Comparison of ENCODE assay signal across 30 cellular contexts in genomic region chr10:113767222-113767621, GRCh38. TPM values are rescaled to one million over a fixed set of nuclear protein-coding genes. Genes with fewer than 3 reads are reported as not detected.
"Had no signal": no experiment of that assay in that cellular context is flagged by ENCODE, and none has a peak within 500 bp of the region (broad histone marks: within the 10 kb centered on the region; RNA-seq: fewer than 3 reads in every experiment).

No MANE protein-coding gene starts in this region.

- H3K9ac ChIP-seq: neural progenitor cell, parathyroid adenoma had no signal

- DNase-seq: colonic mucosa; effector CD8-positive, alpha-beta T cell; endodermal cell; foreskin keratinocyte; heart left ventricle; kidney; left cardiac atrium; left ventricle myocardium inferior; lower lobe of right lung; naive B cell; right lobe of liver; stimulated activated CD4-positive, alpha-beta T cell treated with anti-CD3 and anti-CD28 coated beads, Interleukin-4, amount 100 ng/mL, for 4 hours; stimulated activated naive CD8-positive, alpha-beta T cell treated with anti-CD3 and anti-CD28 coated beads, Interleukin-15, Interleukin-2, amounts not matched to agents 100 U/mL and 50 U/mL, for 24 hours; upper lobe of left lung had no signal

- H3K27me3 ChIP-seq: colonic mucosa, esophagus muscularis mucosa, gastroesophageal sphincter, hepatocyte, neural progenitor cell, right lobe of liver, upper lobe of left lung had no signal

- ATAC-seq: foreskin keratinocyte; gastroesophageal sphincter; heart left ventricle; left cardiac atrium; lower lobe of right lung; stimulated activated memory B cell treated with anti-CD40 and anti-IgM and Interleukin-4, amounts not matched to agents 10 μg/mL and 1 μg/mL and 100 μg/mL, for 72 hours; stimulated activated naive CD8-positive, alpha-beta T cell treated with anti-CD3 and anti-CD28 coated beads, Interleukin-15, Interleukin-2, amounts not matched to agents 100 U/mL and 50 U/mL, for 24 hours had no signal

- H3K4me1 Mint-ChIP-seq: memory B cell; naive B cell; nephron; stimulated activated memory B cell treated with anti-CD40 and anti-IgM and Interleukin-4, amounts not matched to agents 10 μg/mL and 1 μg/mL and 100 μg/mL, for 72 hours had no signal

- H3K79me2 ChIP-seq: hepatocyte, parathyroid adenoma had no signal

- H3K4me3 ChIP-seq: colonic mucosa, esophagus muscularis mucosa, gastroesophageal sphincter, heart left ventricle, hepatocyte, left ventricle myocardium inferior, lower lobe of right lung, neural progenitor cell, right lobe of liver, thoracic aorta, tibial nerve, upper lobe of left lung had no signal

- H3K36me3 Mint-ChIP-seq: neural progenitor cell had no signal

- H3K27ac ChIP-seq: colonic mucosa, esophagus muscularis mucosa, foreskin keratinocyte, gastroesophageal sphincter, heart left ventricle, left ventricle myocardium inferior, lower lobe of right lung, neural progenitor cell, parathyroid adenoma, right lobe of liver, thoracic aorta, tibial nerve, upper lobe of left lung had no signal

- H3K27ac Mint-ChIP-seq: dendritic cell treated with granulocyte-macrophage colony-stimulating factor and Interleukin-4, amounts not matched to agents 40 ng/mL and 50 ng/mL, for 4 days; endodermal cell; memory B cell; naive B cell; nephron; neural progenitor cell; progenitor cell of endocrine pancreas; stimulated activated memory B cell treated with anti-CD40 and anti-IgM and Interleukin-4, amounts not matched to agents 10 μg/mL and 1 μg/mL and 100 μg/mL, for 72 hours had no signal

- H2AFZ ChIP-seq: hepatocyte, neural progenitor cell, parathyroid adenoma had no signal

- H3K4me3 Mint-ChIP-seq: dendritic cell treated with granulocyte-macrophage colony-stimulating factor and Interleukin-4, amounts not matched to agents 40 ng/mL and 50 ng/mL, for 4 days; endodermal cell; memory B cell; naive B cell; nephron; neural progenitor cell; stimulated activated memory B cell treated with anti-CD40 and anti-IgM and Interleukin-4, amounts not matched to agents 10 μg/mL and 1 μg/mL and 100 μg/mL, for 72 hours had no signal

- H3K4me2 ChIP-seq: hepatocyte, neural progenitor cell had no signal

- FAIRE-seq: urothelium cell line had no signal

- H3K9me3 ChIP-seq: colonic mucosa, esophagus muscularis mucosa, gastroesophageal sphincter, lower lobe of right lung, right lobe of liver had no signal

- H3K36me3 ChIP-seq: colonic mucosa, esophagus muscularis mucosa, gastroesophageal sphincter, heart left ventricle, left ventricle myocardium inferior, lower lobe of right lung, neural progenitor cell, right lobe of liver, thoracic aorta, tibial nerve, upper lobe of left lung had no signal

- H3K4me1 ChIP-seq: colonic mucosa, foreskin keratinocyte, heart left ventricle, lower lobe of right lung, neural progenitor cell, parathyroid adenoma, right lobe of liver, tibial nerve, upper lobe of left lung had no signal

RNA-seq across cellular contexts. Expression of gene PLEKHS1, which starts 15.7 kb away (rescaled TPM):
- total RNA-seq: chondrocyte, endodermal cell, epithelial cell of proximal tubule, esophagus muscularis mucosa, fibroblast of lung, foreskin keratinocyte, heart left ventricle, left cardiac atrium, left ventricle myocardium inferior, progenitor cell of endocrine pancreas, right lobe of liver, tibial nerve had no signal
- polyA plus RNA-seq: fibroblast of lung, foreskin keratinocyte, heart left ventricle, hepatocyte had no signal
